ENCODE assay signal across 13 cellular contexts in genomic region chr20:34368547-34368946, GRCh38. TPM values are rescaled to one million over a fixed set of nuclear protein-coding genes. Genes with fewer than 3 reads are reported as not detected.
A peak's percentile ranks its signal among the peaks of the same experiment; 100 is the strongest.
DNase-seq lines count a peak whose midpoint lies in the region; ATAC-seq and TF ChIP-seq lines count a peak whose summit lies in the region.
"Had no signal": no experiment of that assay in that cellular context is flagged by ENCODE, and none has a peak within 500 bp of the region (broad histone marks: within the 10 kb centered on the region; RNA-seq: fewer than 3 reads in every experiment).

No MANE protein-coding gene starts in this region.

- no peaks in the 10 kb centered on the region for H3K9me3 ChIP-seq in mucosa of descending colon
- H3K9me3 ChIP-seq: SJCRH30, transverse colon had no signal

- no peak overlapping the region for H3K4me3 Mint-ChIP-seq in activated CD4-positive, alpha-beta T cell treated with anti-CD3 and anti-CD28 coated beads, Interleukin-2, amount 10 ng/mL, durations not matched to agents 7 days and 5 days
- peak overlapping the region; percentile 71 for H3K4me3 Mint-ChIP-seq in neural crest cell

- peak overlapping the region; percentile 63 for H3K27ac Mint-ChIP-seq in activated CD4-positive, alpha-beta T cell treated with anti-CD3 and anti-CD28 coated beads, Interleukin-2, amount 10 ng/mL, durations not matched to agents 7 days and 5 days
- H3K27ac Mint-ChIP-seq in neural crest cell (ENCODE audit: unreplicated experiment): no peak overlapping the region

- TF ChIP-seq CTCF in dorsolateral prefrontal cortex (IDR thresholded peaks at IDR 0.05 in 54 of 56, conservative IDR thresholded peaks at IDR 0.05 in 2 of 56; ENCODE audit: low read depth in 1 of 56, partially characterized antibody in 56 of 56) (no peak), neural crest cell (conservative IDR thresholded peaks at IDR 0.05) (no peak), mucosa of descending colon (IDR thresholded peaks at IDR 0.05) (no peak)

- no peak overlapping the region for H3K4me3 ChIP-seq in dorsolateral prefrontal cortex
- H3K4me3 ChIP-seq in mucosa of descending colon: no peak overlapping the region
- H3K4me3 ChIP-seq: SJCRH30, transverse colon had no signal

- no peaks in the 10 kb centered on the region for H3K9me3 Mint-ChIP-seq in activated CD4-positive, alpha-beta T cell treated with anti-CD3 and anti-CD28 coated beads, Interleukin-2, amount 10 ng/mL, durations not matched to agents 7 days and 5 days
- H3K9me3 Mint-ChIP-seq in neural crest cell: no peaks in the 10 kb centered on the region

- peaks cover 53% of the 10 kb centered on the region for H3K36me3 Mint-ChIP-seq in activated CD4-positive, alpha-beta T cell treated with anti-CD3 and anti-CD28 coated beads, Interleukin-2, amount 10 ng/mL, durations not matched to agents 7 days and 5 days (ENCODE audit: low read depth)
- peaks cover 31% of the 10 kb centered on the region for H3K36me3 Mint-ChIP-seq in neural crest cell (ENCODE audit: low read depth)

- DNase-seq in activated CD4-positive, alpha-beta T cell treated with anti-CD3 and anti-CD28 coated beads, Interleukin-2, amount 10 ng/mL, durations not matched to agents 7 days and 5 days: no peak
- no peak for DNase-seq in activated CD4-positive, alpha-beta T cell treated with anti-CD3 and anti-CD28 coated beads, Interleukin-2, amount 50 U/mL, for 48 hours
- DNase-seq in RKO (ENCODE audit: low spot score) (peak; percentile 61), dorsolateral prefrontal cortex (no peak), neural crest cell (ENCODE audit: low read depth, low spot score) (no peak), HPDE6-E6E7 (ENCODE audit: extremely low spot score) (no peak), mucosa of descending colon (no peak), HEK293T (ENCODE audit: extremely low spot score) (no peak)
- DNase-seq: activated CD4-positive, CD25-positive, alpha-beta regulatory T cell; DMS53; left ventricle myocardium superior; SJCRH30; transverse colon had no signal

- H3K4me1 ChIP-seq in mucosa of descending colon (ENCODE audit: low read depth): peaks cover 39% of the 10 kb centered on the region
- H3K4me1 ChIP-seq: SJCRH30 had no signal

- H3K36me3 ChIP-seq in mucosa of descending colon (ENCODE audit: low read depth): peaks cover 13% of the 10 kb centered on the region

- H3K4me1 Mint-ChIP-seq in activated CD4-positive, alpha-beta T cell treated with anti-CD3 and anti-CD28 coated beads, Interleukin-2, amount 10 ng/mL, durations not matched to agents 7 days and 5 days: peaks cover 53% of the 10 kb centered on the region
- peaks cover 31% of the 10 kb centered on the region for H3K4me1 Mint-ChIP-seq in neural crest cell

- ATAC-seq in mucosa of descending colon: no peak
- ATAC-seq: left ventricle myocardium superior had no signal

- no peaks in the 10 kb centered on the region for H3K27me3 Mint-ChIP-seq in activated CD4-positive, alpha-beta T cell treated with anti-CD3 and anti-CD28 coated beads, Interleukin-2, amount 10 ng/mL, durations not matched to agents 7 days and 5 days
- H3K27me3 Mint-ChIP-seq in neural crest cell (ENCODE audit: low read depth): no peaks in the 10 kb centered on the region

- no peaks in the 10 kb centered on the region for H3K27me3 ChIP-seq in dorsolateral prefrontal cortex
- H3K27me3 ChIP-seq: SJCRH30, transverse colon had no signal

- intact Hi-C loops in dorsolateral prefrontal cortex (cut with DNase I): loop anchor here in 1 of 2 donors (5.0 kb wide), 1 partner anchor 34 kb away; no protein-coding TSS in a partner anchor
- intact Hi-C loops in mucosa of descending colon (cut with DNase I, micrococcal nuclease): no loop called here

- POLR2A ChIA-PET in activated CD4-positive, alpha-beta T cell treated with anti-CD3 and anti-CD28 coated beads, Interleukin-2, amount 10 ng/mL, durations not matched to agents 7 days and 5 days (lab: Charles Lee): no interaction called here
- POLR2A ChIA-PET in HEK293T (lab: Yijun Ruan, JAX): no interaction called here

- CTCF ChIA-PET in activated CD4-positive, alpha-beta T cell treated with anti-CD3 and anti-CD28 coated beads, Interleukin-2, amount 10 ng/mL, durations not matched to agents 7 days and 5 days (lab: Charles Lee): interaction anchor here (1.2 to 5.4 kb wide), 2 partner anchors 18 to 56 kb away, joined by 3 to 21 read pairs; no protein-coding TSS in a partner anchor
- CTCF ChIA-PET in HEK293T (lab: Yijun Ruan, JAX): interaction anchor here (0.7 kb wide), 1 partner anchor 324 kb away, joined by 3 read pairs; no protein-coding TSS in a partner anchor

- peak overlapping the region in 44 of 59 donors; percentile 2 to 79 (median 46) for H3K27ac ChIP-seq in dorsolateral prefrontal cortex
- H3K27ac ChIP-seq: SJCRH30 had no signal

TF ChIP-seq in HEK293T, 16 proteins besides CTCF, POLR2A, EP300 and RAD21:
- no peak for TF ChIP-seq SP1 (IDR thresholded peaks at IDR 0.05)
- TF ChIP-seq FOXM1 (IDR thresholded peaks at IDR 0.05; ENCODE audit: borderline replicate concordance): no peak
- no peak for TF ChIP-seq CTBP1 (IDR thresholded peaks at IDR 0.05; ENCODE audit: borderline replicate concordance)
- no peak for TF ChIP-seq BHLHE40 (IDR thresholded peaks at IDR 0.05; ENCODE audit: borderline replicate concordance)
- no peak for TF ChIP-seq L3MBTL2 (conservative IDR thresholded peaks at IDR 0.05)
- no peak for TF ChIP-seq TARDBP (IDR thresholded peaks at IDR 0.05)
- TF ChIP-seq FOXA1 (IDR thresholded peaks at IDR 0.05): no peak
- TF ChIP-seq, protein P1, sequence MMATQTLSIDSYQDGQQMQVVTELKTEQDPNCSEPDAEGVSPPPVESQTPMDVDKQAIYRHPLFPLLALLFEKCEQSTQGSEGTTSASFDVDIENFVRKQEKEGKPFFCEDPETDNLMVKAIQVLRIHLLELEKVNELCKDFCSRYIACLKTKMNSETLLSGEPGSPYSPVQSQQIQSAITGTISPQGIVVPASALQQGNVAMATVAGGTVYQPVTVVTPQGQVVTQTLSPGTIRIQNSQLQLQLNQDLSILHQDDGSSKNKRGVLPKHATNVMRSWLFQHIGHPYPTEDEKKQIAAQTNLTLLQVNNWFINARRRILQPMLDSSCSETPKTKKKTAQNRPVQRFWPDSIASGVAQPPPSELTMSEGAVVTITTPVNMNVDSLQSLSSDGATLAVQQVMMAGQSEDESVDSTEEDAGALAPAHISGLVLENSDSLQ (IDR thresholded peaks at IDR 0.05): no peak
- no peak for TF ChIP-seq HDGF (IDR thresholded peaks at IDR 0.05; ENCODE audit: borderline replicate concordance)
- TF ChIP-seq ZNF384 (IDR thresholded peaks at IDR 0.05): no peak
- TF ChIP-seq ARNT (IDR thresholded peaks at IDR 0.05): no peak
- no peak for TF ChIP-seq FOXK2 (IDR thresholded peaks at IDR 0.05)
- no peak for TF ChIP-seq ELF4 (IDR thresholded peaks at IDR 0.05)
- TF ChIP-seq SUZ12 (IDR thresholded peaks at IDR 0.05): no peak
- TF ChIP-seq NFRKB (IDR thresholded peaks at IDR 0.05): no peak
- no peak for TF ChIP-seq LEF1 (IDR thresholded peaks at IDR 0.05; ENCODE audit: borderline replicate concordance)
TF ChIP-seq in HEK293T: peak in this region for 0.

RNA-seq across cellular contexts. Expression of gene ITCH, which starts 5.5 kb away (rescaled TPM):
- total RNA-seq in activated CD4-positive, alpha-beta T cell treated with anti-CD3 and anti-CD28 coated beads, Interleukin-2, amount 10 ng/mL, durations not matched to agents 7 days and 5 days: 10 to 100 TPM; 46.9 to 48.5 TPM
- total RNA-seq in dorsolateral prefrontal cortex: 100 to 1,000 TPM in 19 of 120 experiments, 10 to 100 TPM in 101; 60.3 to 137 (median 86.3) TPM
- total RNA-seq in neural crest cell: 68.6 and 69.3 TPM in 2 replicates
- 10 to 100 TPM; 60.0 to 81.0 (median 75.0) TPM for total RNA-seq in mucosa of descending colon
